20 cellular contexts compared by ENCODE assay signal in the genomic region with DNA sequence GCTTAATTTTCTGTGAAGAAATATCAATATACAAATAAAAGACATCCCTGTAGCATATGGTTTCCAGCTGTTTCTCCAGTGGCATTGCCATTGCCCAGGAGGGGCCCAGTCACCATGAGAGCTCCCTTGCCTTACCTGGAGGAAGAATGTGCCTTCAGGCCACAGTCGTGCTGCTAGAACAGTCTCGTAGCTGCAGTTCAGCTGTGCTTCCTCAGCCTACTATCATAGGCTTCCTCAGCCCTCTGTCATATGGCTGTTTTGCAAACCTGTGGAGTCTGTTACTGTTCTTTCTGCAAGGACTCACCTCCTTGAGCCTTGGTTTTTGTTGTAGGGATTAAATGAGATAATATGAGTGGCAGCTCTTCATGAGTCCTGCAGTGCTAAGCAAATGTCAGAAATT.
DNase-seq lines count a peak whose midpoint lies in the region; ATAC-seq, FAIRE-seq and TF ChIP-seq lines count a peak whose summit lies in the region.
"Had no signal": no experiment of that assay in that cellular context is flagged by ENCODE, and none has a peak within 500 bp of the region (broad histone marks: within the 10 kb centered on the region; RNA-seq: fewer than 3 reads in every experiment).

No MANE protein-coding gene starts in this region.

- H3K9ac ChIP-seq in IMR-90 (ENCODE audit: low read depth, low read length), result no peak overlapping the region
- H3K9ac ChIP-seq in GM12878 (ENCODE audit: control insufficient read depth, insufficient read depth, low read length), result no peak overlapping the region
- no peak overlapping the region for H3K9ac ChIP-seq in keratinocyte (ENCODE audit: control insufficient read depth, extremely low read depth, insufficient read depth, low read length)
- no peak overlapping the region for H3K9ac ChIP-seq in neural progenitor cell
- H3K9ac ChIP-seq: BLaER1, GM23248 had no signal

- H2AK5ac ChIP-seq in IMR-90 (ENCODE audit: low read depth, low read length), result no peak overlapping the region

- H3K27ac ChIP-seq in IMR-90 (ENCODE audit: insufficient read depth, low read length) (no peak overlapping the region), GM12878 (ENCODE audit: control insufficient read depth, insufficient read depth) (no peak overlapping the region), keratinocyte (ENCODE audit: control insufficient read depth, insufficient read depth, low read length) (no peak overlapping the region), neural progenitor cell (no peak overlapping the region)
- H3K27ac ChIP-seq: BLaER1, C4-2B, GM23248 had no signal

- SMC1A ChIA-PET in GM12878 (lab: Charles Lee; ENCODE audit: uncharacterized antibody, unreplicated experiment), result interaction anchor here (1.0 kb wide), 2 partner anchors 22 to 122 kb away, joined by 3 read pairs; no protein-coding TSS in a partner anchor

- no peak overlapping the region for H4K8ac ChIP-seq in IMR-90 (ENCODE audit: low read depth in 2 of 2, low read length in 2 of 2)

- BruUV-seq in IMR-90 (replicated peaks; lab: Mats Ljungman, UMichigan) (no TSS peak), GM12878 (replicated peaks; lab: Mats Ljungman, UMichigan) (no TSS peak)

- no peaks in the 10 kb centered on the region for H4K20me1 ChIP-seq in IMR-90 (ENCODE audit: insufficient read depth, low read length)
- H4K20me1 ChIP-seq in GM12878 (ENCODE audit: control insufficient read depth, insufficient read depth), result no peaks in the 10 kb centered on the region
- no peaks in the 10 kb centered on the region for H4K20me1 ChIP-seq in keratinocyte (ENCODE audit: control insufficient read depth, extremely low read depth, insufficient read depth, low read length)
- H4K20me1 ChIP-seq in neural progenitor cell (ENCODE audit: low read depth), result no peaks in the 10 kb centered on the region
- H4K20me1 ChIP-seq: BLaER1 had no signal

- H3K4me2 ChIP-seq in IMR-90 (ENCODE audit: low read depth, low read length), result no peak overlapping the region
- no peak overlapping the region for H3K4me2 ChIP-seq in GM12878 (ENCODE audit: control insufficient read depth, insufficient read depth)
- no peak overlapping the region for H3K4me2 ChIP-seq in keratinocyte (ENCODE audit: control insufficient read depth, extremely low read depth, insufficient read depth, low read depth, low read length)
- no peak overlapping the region for H3K4me2 ChIP-seq in neural progenitor cell
- H3K4me2 ChIP-seq: BLaER1 had no signal

- H2AK9ac ChIP-seq in IMR-90 (replicated peaks; ENCODE audit: low read depth, low read length, poor library complexity), result no peak overlapping the region

- no peaks in the 10 kb centered on the region for H3K79me2 ChIP-seq in GM12878 (ENCODE audit: control insufficient read depth, insufficient read depth, low read length)
- no peaks in the 10 kb centered on the region for H3K79me2 ChIP-seq in keratinocyte (ENCODE audit: control insufficient read depth, insufficient read depth, low read length)
- no peaks in the 10 kb centered on the region for H3K79me2 ChIP-seq in neural progenitor cell (ENCODE audit: low read depth)

- CTCF ChIA-PET in IMR-90 (lab: Yijun Ruan, JAX) (no interaction called here), GM12878 (lab: Yijun Ruan, JAX) (interaction anchor here (1.0 kb wide), 2 partner anchors 8 to 64 kb away, joined by 3 to 4 read pairs; no protein-coding TSS in a partner anchor)

- H2AFZ ChIP-seq in IMR-90 (replicated peaks; ENCODE audit: low read length, poor library complexity), result no peak overlapping the region
- no peak overlapping the region for H2AFZ ChIP-seq in GM12878 (ENCODE audit: control insufficient read depth, low read depth, low read length)
- no peak overlapping the region for H2AFZ ChIP-seq in keratinocyte (ENCODE audit: control insufficient read depth, low read length)
- H2AFZ ChIP-seq in neural progenitor cell (replicated peaks), result no peak overlapping the region
- H2AFZ ChIP-seq: GM23248 had no signal

- TF ChIP-seq EP300 in GM12878 (IDR thresholded peaks at IDR 0.05; ENCODE audit: borderline replicate concordance in 1 of 2, control insufficient read depth in 1 of 2, low read depth in 2 of 2, low read length in 2 of 2), result no peak

- H3K9me3 Mint-ChIP-seq in neural progenitor cell, result no peaks in the 10 kb centered on the region
- H3K9me3 Mint-ChIP-seq: CD4-positive, CD25-positive, alpha-beta regulatory T cell; CD8-positive, alpha-beta T cell had no signal

- TF ChIP-seq CTCF in IMR-90 (conservative IDR thresholded peaks at IDR 0.05; ENCODE audit: low read depth, low read length) (no peak), GM12878 (IDR thresholded peaks at IDR 0.05 in 2 of 3, conservative IDR thresholded peaks at IDR 0.05 in 1 of 3; ENCODE audit: control insufficient read depth in 2 of 3, extremely low read depth in 1 of 3, insufficient read depth in 1 of 3, low read depth in 3 of 3, low read length in 3 of 3) (no peak), keratinocyte (optimal IDR thresholded peaks at IDR 0.05 in 1 of 3, IDR thresholded peaks at IDR 0.05 in 1 of 3, conservative IDR thresholded peaks at IDR 0.05 in 1 of 3; ENCODE audit: extremely low read depth in 1 of 3, insufficient read depth in 2 of 3, low read length in 3 of 3) (no peak), neural progenitor cell (IDR thresholded peaks at IDR 0.05) (no peak)

- no peak overlapping the region for H3K4me3 Mint-ChIP-seq in neural progenitor cell
- H3K4me3 Mint-ChIP-seq: B cell; CD4-positive, CD25-positive, alpha-beta regulatory T cell; CD8-positive, alpha-beta T cell had no signal

- RAD21 ChIA-PET in GM12878 (lab: Charles Lee; ENCODE audit: unreplicated experiment), result no interaction called here

- H2BK20ac ChIP-seq in IMR-90 (ENCODE audit: low read depth, low read length), result no peak overlapping the region

- H2BK5ac ChIP-seq in IMR-90 (ENCODE audit: low read depth, low read length, poor library complexity, severe bottlenecking), result no peak overlapping the region

- POLR2A ChIA-PET in IMR-90 (lab: Charles Lee; ENCODE audit: unreplicated experiment) (no interaction called here), GM12878 (lab: Charles Lee) (no interaction called here)

- H3K18ac ChIP-seq in IMR-90 (ENCODE audit: low read depth, low read length), result no peak overlapping the region

- H3K79me1 ChIP-seq in IMR-90 (ENCODE audit: low read depth in 1 of 2, low read length in 2 of 2), result peaks cover 0 to 3% of the 10 kb centered on the region in 2 experiments; a peak in 3 of 4 replicates

- dilution Hi-C loops in IMR-90 (cut with HindIII; ENCODE audit: low sequenced_read_pairs, unreplicated experiment) (no loop called here), keratinocyte (cut with MboI; ENCODE audit: extremely low pct_ligation_motif_present, low sequenced_read_pairs) (no loop called here)

- peaks cover 12% of the 10 kb centered on the region for H3K9me1 ChIP-seq in IMR-90 (ENCODE audit: insufficient read depth, low read length)
- H3K9me1 ChIP-seq in keratinocyte (ENCODE audit: control insufficient read depth, extremely low read depth, insufficient read depth, low read length), result no peaks in the 10 kb centered on the region

- no peak for ATAC-seq in IMR-90 (ENCODE audit: low read depth)
- no peak for ATAC-seq in GM12878
- ATAC-seq: CD8-positive, alpha-beta T cell had no signal

- no peak overlapping the region for H3K4me3 ChIP-seq in IMR-90 (ENCODE audit: insufficient read depth, low read depth, low read length)
- H3K4me3 ChIP-seq in GM12878, result no peak overlapping the region
- no peak overlapping the region for H3K4me3 ChIP-seq in keratinocyte (ENCODE audit: control insufficient read depth in 2 of 3, extremely low read depth in 1 of 3, insufficient read depth in 2 of 3, low read depth in 1 of 3, low read length in 3 of 3)
- H3K4me3 ChIP-seq in neural progenitor cell, result no peak overlapping the region
- H3K4me3 ChIP-seq: BLaER1, GM23248 had no signal

- peak; percentile 4 for DNase-seq in IMR-90
- DNase-seq in GM12878 (ENCODE audit: low read depth, low spot score), result no peak
- no peak for DNase-seq in keratinocyte (ENCODE audit: low read depth, low spot score)
- no peak for DNase-seq in activated CD8-positive, alpha-beta memory T cell treated with anti-CD3 and anti-CD28 coated beads, Interleukin-2, amount 50 U/mL, for 4 hours
- no peak for DNase-seq in SHP77 (lab: John Stamatoyannopoulos, UW)
- DNase-seq in neural progenitor cell (ENCODE audit: low spot score), result no peak
- DNase-seq: Caco-2; CD4-positive, CD25-positive, alpha-beta regulatory T cell; CD8-positive, alpha-beta T cell; DMS153; DND-41; GM23248; H7; HCEC 1CT had no signal

- H3K4me1 Mint-ChIP-seq in neural progenitor cell, result peaks cover 18% of the 10 kb centered on the region

- H3K27me3 ChIP-seq in IMR-90 (ENCODE audit: control insufficient read depth, insufficient read depth, low read length) (no peaks in the 10 kb centered on the region), GM12878 (replicated peaks in 1 of 2; ENCODE audit: control insufficient read depth in 2 of 2, insufficient read depth in 2 of 2, low read length in 1 of 2) (no peaks in the 10 kb centered on the region), keratinocyte (ENCODE audit: control insufficient read depth, extremely low read depth, insufficient read depth, low read length) (no peaks in the 10 kb centered on the region), neural progenitor cell (no peaks in the 10 kb centered on the region)
- H3K27me3 ChIP-seq: BLaER1 had no signal

- no peaks in the 10 kb centered on the region for H3F3A ChIP-seq in neural progenitor cell (ENCODE audit: low read depth)

- peaks cover 3% of the 10 kb centered on the region for H3K27me3 Mint-ChIP-seq in neural progenitor cell (ENCODE audit: insufficient read depth, low read depth)
- H3K27me3 Mint-ChIP-seq: B cell; CD4-positive, CD25-positive, alpha-beta regulatory T cell had no signal

- H3K27ac Mint-ChIP-seq in neural progenitor cell, result no peak overlapping the region
- H3K27ac Mint-ChIP-seq: B cell; CD4-positive, CD25-positive, alpha-beta regulatory T cell; CD8-positive, alpha-beta T cell had no signal

- no peak overlapping the region for H3K56ac ChIP-seq in IMR-90 (ENCODE audit: extremely low read depth, insufficient read depth, low read length)

- TF ChIP-seq RAD21 in IMR-90 (IDR thresholded peaks at IDR 0.05; ENCODE audit: low read length), result no peak
- no peak for TF ChIP-seq RAD21 in GM12878 (IDR thresholded peaks at IDR 0.05; ENCODE audit: insufficient read depth, low read depth, low read length)

- 0 out of 2 replicates have a peak, but pooled peaks cover 2% of the 10 kb centered on the region for H3K36me3 ChIP-seq in IMR-90 (ENCODE audit: control insufficient read depth, insufficient read depth, low read length)
- H3K36me3 ChIP-seq in GM12878 (ENCODE audit: control insufficient read depth in 2 of 2, insufficient read depth in 2 of 2, low read length in 1 of 2), result peaks cover 9 to 23% of the 10 kb centered on the region in 2 experiments
- peaks cover 0 to 6% of the 10 kb centered on the region in 2 experiments for H3K36me3 ChIP-seq in keratinocyte (ENCODE audit: control insufficient read depth in 2 of 2, extremely low read depth in 1 of 2, insufficient read depth in 2 of 2, low read length in 2 of 2)
- H3K36me3 ChIP-seq in neural progenitor cell, result no peaks in the 10 kb centered on the region

- no CpG with 5 or more reads among the region's 2 CpGs for WGBS in IMR-90 (ENCODE audit: extremely low coverage in 2 of 2, insufficient read length in 1 of 2), 2 experiments
- WGBS in GM12878 (ENCODE audit: insufficient coverage, insufficient replicate concordance, low lambda C conversion rate, missing lambda C conversion rate), result 77% methylated on average over 2 of the region's 2 CpGs

- no peak overlapping the region for H3K4ac ChIP-seq in IMR-90 (ENCODE audit: low read depth, low read length)

- intact Hi-C loops in IMR-90 (cut with micrococcal nuclease), result loop anchor here (5.0 kb wide), 1 partner anchor 68 kb away; a partner anchor contains a TSS
- intact Hi-C loops in GM12878 (cut with micrococcal nuclease; ENCODE audit: unreplicated experiment), result no loop called here

- H2BK120ac ChIP-seq in IMR-90 (ENCODE audit: low read depth, low read length), result no peak overlapping the region

- no peak overlapping the region for H3K23ac ChIP-seq in IMR-90 (ENCODE audit: low read depth, low read length)

- in situ Hi-C loops in IMR-90 (cut with MboI; ENCODE audit: low sequenced_read_pairs) (no loop called here), GM12878 (cut with MboI) (no loop called here)

- H3K36me3 Mint-ChIP-seq in neural progenitor cell, result peaks cover 32% of the 10 kb centered on the region

- H2BK15ac ChIP-seq in IMR-90 (ENCODE audit: low read depth, low read length), result no peak overlapping the region

- no peak overlapping the region for H3K14ac ChIP-seq in IMR-90 (replicated peaks; ENCODE audit: low read depth, low read length)

- FAIRE-seq in GM12878 (lab: Jason Lieb, UNC), result peak; percentile 35
- peak; percentile 43 for FAIRE-seq in keratinocyte (lab: Jason Lieb, UNC)
- FAIRE-seq: G401.6, GM19239, H1 had no signal

- no peaks in the 10 kb centered on the region; the same call in 1 of the 2 replicates for H3K4me1 ChIP-seq in IMR-90 (ENCODE audit: control insufficient read depth, insufficient read depth, low read length)
- no peaks in the 10 kb centered on the region for H3K4me1 ChIP-seq in GM12878 (ENCODE audit: control insufficient read depth, insufficient read depth, low read length)
- peaks cover 17% of the 10 kb centered on the region for H3K4me1 ChIP-seq in keratinocyte (ENCODE audit: control insufficient read depth, extremely low read depth, insufficient read depth, low read length)
- peaks cover 16% of the 10 kb centered on the region for H3K4me1 ChIP-seq in neural progenitor cell
- H3K4me1 ChIP-seq: BLaER1 had no signal

- no peak overlapping the region for H4K91ac ChIP-seq in IMR-90 (ENCODE audit: insufficient read depth, low read depth, low read length)

- H4K5ac ChIP-seq in IMR-90 (ENCODE audit: low read depth, low read length), result no peak overlapping the region

- no peaks in the 10 kb centered on the region for H3K9me3 ChIP-seq in IMR-90 (ENCODE audit: control insufficient read depth, insufficient read depth, low read length)
- H3K9me3 ChIP-seq in GM12878 (replicated peaks; ENCODE audit: control insufficient read depth, insufficient read depth, low read length), result no peaks in the 10 kb centered on the region
- no peaks in the 10 kb centered on the region for H3K9me3 ChIP-seq in keratinocyte (ENCODE audit: control insufficient read depth, low read depth, low read length)
- H3K9me3 ChIP-seq in neural progenitor cell (ENCODE audit: low read depth), result no peaks in the 10 kb centered on the region
- H3K9me3 ChIP-seq: Caco-2 had no signal

- TF ChIP-seq POLR2A in IMR-90 (IDR thresholded peaks at IDR 0.05; ENCODE audit: low read depth, low read length), result no peak
- TF ChIP-seq POLR2A in GM12878 (IDR thresholded peaks at IDR 0.05; ENCODE audit: low read depth, low read length), result no peak
